8 cellular contexts compared by ENCODE assay signal in genomic region chr9:94639045-94639995, GRCh38. TPM values are rescaled to one million over a fixed set of nuclear protein-coding genes. Genes with fewer than 3 reads are reported as not detected.
DNase-seq lines count a peak whose midpoint lies in the region; ATAC-seq and TF ChIP-seq lines count a peak whose summit lies in the region.

Gene FBP1 (minus strand): TSS chr9:94639518. CDS start chr9:94639310, 208 bp downstream.

- H3K27me3 ChIP-seq in HL-60 (ENCODE audit: insufficient read depth, poor library complexity, severe bottlenecking) (no peaks in the 10 kb centered on the region), mononuclear cell (ENCODE audit: insufficient read depth, low read length) (no peaks in the 10 kb centered on the region)
- no peaks in the 10 kb centered on the region for H3K27me3 ChIP-seq in effector memory CD4-positive, alpha-beta T cell (replicated peaks; ENCODE audit: control insufficient read depth, insufficient read depth, low read length, poor library complexity, severe bottlenecking)

- peak within 1 kb of the TSS; percentile 80 for H3K27ac ChIP-seq in HL-60 (replicated peaks)
- H3K27ac ChIP-seq in effector memory CD4-positive, alpha-beta T cell (ENCODE audit: insufficient read depth, low read length, poor library complexity, severe bottlenecking): no peak within 1 kb of the TSS

- H3K27ac Mint-ChIP-seq in stimulated activated naive CD8-positive, alpha-beta T cell treated with anti-CD3 and anti-CD28 coated beads, Interleukin-15, amount 100 ng/mL, for 72 hours: peak within 1 kb of the TSS; percentile 77 to 95

- peak within 1 kb of the TSS; percentile 55 for H3K4me3 ChIP-seq in HL-60 (replicated peaks; ENCODE audit: insufficient read depth, low read length)
- H3K4me3 ChIP-seq in effector memory CD4-positive, alpha-beta T cell (ENCODE audit: insufficient read depth, low read depth, low read length, poor library complexity, severe bottlenecking): peak within 1 kb of the TSS; percentile 79
- peak within 1 kb of the TSS; percentile 53 for H3K4me3 ChIP-seq in mononuclear cell (ENCODE audit: low read length)

- H3K4me1 Mint-ChIP-seq in stimulated activated naive CD8-positive, alpha-beta T cell treated with anti-CD3 and anti-CD28 coated beads, Interleukin-15, amount 100 ng/mL, for 72 hours: peaks cover 21% of the 10 kb centered on the region

- H3K9me3 ChIP-seq in effector memory CD4-positive, alpha-beta T cell (ENCODE audit: control insufficient read depth, low read length): no peaks in the 10 kb centered on the region
- H3K9me3 ChIP-seq in mononuclear cell (ENCODE audit: low read depth, low read length): no peaks in the 10 kb centered on the region

- H3K9me3 Mint-ChIP-seq in stimulated activated naive CD8-positive, alpha-beta T cell treated with anti-CD3 and anti-CD28 coated beads, Interleukin-15, amount 100 ng/mL, for 72 hours: no peaks in the 10 kb centered on the region

- peaks cover 12% of the 10 kb centered on the region for H3K4me1 ChIP-seq in effector memory CD4-positive, alpha-beta T cell (ENCODE audit: control insufficient read depth, insufficient read depth, low read length, poor library complexity, severe bottlenecking)
- peaks cover 43% of the 10 kb centered on the region for H3K4me1 ChIP-seq in mononuclear cell (ENCODE audit: insufficient read depth, low read length)

- peak within 1 kb of the TSS; percentile 91 to 96 for H3K4me3 Mint-ChIP-seq in stimulated activated naive CD8-positive, alpha-beta T cell treated with anti-CD3 and anti-CD28 coated beads, Interleukin-15, amount 100 ng/mL, for 72 hours

- H3K36me3 ChIP-seq in effector memory CD4-positive, alpha-beta T cell (ENCODE audit: control insufficient read depth, insufficient read depth, low read length): no peaks in the 10 kb centered on the region

- DNase-seq in EL: peak; percentile 28
- peak; percentile 80 to 82 for DNase-seq in HL-60 (ENCODE audit: low read depth in 1 of 2, low spot score in 1 of 2)
- peak; percentile 22 to 40 for DNase-seq in activated CD4-positive, alpha-beta T cell treated with anti-CD3 and anti-CD28 coated beads, Interleukin-2, amount 50 U/mL, for 48 hours
- peak in 2 of 3 donors; percentile 8 to 26 for DNase-seq in effector memory CD4-positive, alpha-beta T cell
- peak; percentile 32 to 48 for DNase-seq in stimulated activated naive CD8-positive, alpha-beta T cell treated with anti-CD3 and anti-CD28 coated beads, Interleukin-15, amount 100 ng/mL, for 72 hours
- DNase-seq in cerebellum (ENCODE audit: low spot score): no peak

- H3K27me3 Mint-ChIP-seq in stimulated activated naive CD8-positive, alpha-beta T cell treated with anti-CD3 and anti-CD28 coated beads, Interleukin-15, amount 100 ng/mL, for 72 hours: peaks cover 23% of the 10 kb centered on the region

- peak; percentile 88 for ATAC-seq in stimulated activated naive CD8-positive, alpha-beta T cell treated with anti-CD3 and anti-CD28 coated beads, Interleukin-15, amount 100 ng/mL, for 72 hours
- ATAC-seq in GM19035 (IDR thresholded peaks at IDR 0.05; ENCODE audit: unreplicated experiment): no peak

- no peak for TF ChIP-seq CTCF in HL-60 (IDR thresholded peaks at IDR 0.05; ENCODE audit: insufficient read depth, low read length)

RNA-seq across cellular contexts. Expression of gene FBP1, which starts in this region (rescaled TPM):
- total RNA-seq in mononuclear cell (12.2 TPM), cerebellum (not detected)

Comparison
In these comparisons a context has a peak if more than half of its experiments do, and no peak if none do; other contexts are left out.
1. RNA of gene FBP1 (total RNA-seq): 12.2 TPM in mononuclear cell (single experiment); not detected in cerebellum (single experiment); every median in the first group is over 10 times any median in the second.
2. Peak in every context shown above with its lines, with median percentiles within 50 percentile points of each other: H3K4me3 ChIP-seq.